In genomic region chr3:27138562-27138961, GRCh38 we compare ENCODE assay signal across 17 cellular contexts.
DNase-seq lines count a peak whose midpoint lies in the region; ATAC-seq and TF ChIP-seq lines count a peak whose summit lies in the region.
"Had no signal": no experiment of that assay in that cellular context is flagged by ENCODE, and none has a peak within 500 bp of the region (broad histone marks: within the 10 kb centered on the region; RNA-seq: fewer than 3 reads in every experiment).

No MANE protein-coding gene starts in this region.

- peak overlapping the region; percentile 49 for H3K27ac ChIP-seq in VCaP
- H3K27ac ChIP-seq in heart right ventricle, result no peak overlapping the region
- no peak overlapping the region for H3K27ac ChIP-seq in prostate gland
- H3K27ac ChIP-seq: SJSA1 had no signal

- H3K9me3 ChIP-seq in heart right ventricle, result peaks cover 0 to 14% (median 0%) of the 10 kb centered on the region in 11 donors
- H3K9me3 ChIP-seq in prostate gland, result no peaks in the 10 kb centered on the region
- H3K9me3 ChIP-seq: Caco-2 had no signal

- H3K4me1 Mint-ChIP-seq in CD14-positive monocyte, result no peaks in the 10 kb centered on the region

- H3K36me3 ChIP-seq in heart right ventricle (no peaks in the 10 kb centered on the region), prostate gland (no peaks in the 10 kb centered on the region)
- H3K36me3 ChIP-seq: SJSA1 had no signal

- no peak for TF ChIP-seq POLR2A in prostate gland (IDR thresholded peaks at IDR 0.05)

- H3K4me3 Mint-ChIP-seq in CD14-positive monocyte, result no peak overlapping the region
- H3K4me3 Mint-ChIP-seq: CD4-positive, CD25-positive, alpha-beta regulatory T cell had no signal

- no peak overlapping the region for H3K27ac Mint-ChIP-seq in CD14-positive monocyte
- H3K27ac Mint-ChIP-seq: CD4-positive, CD25-positive, alpha-beta regulatory T cell had no signal

- peak; percentile 9 for DNase-seq in AG20443 (ENCODE audit: low spot score)
- peak in 1 of 2 donors; percentile 14 for DNase-seq in heart right ventricle
- DNase-seq in prostate gland (ENCODE audit: low spot score), result peak; percentile 12
- no peak for DNase-seq in NOMO-1 treated with dmso at 0.1 percent for 144 hours (lab: John Stamatoyannopoulos, UW; ENCODE audit: unreplicated experiment)
- no peak for DNase-seq in CD14-positive monocyte (ENCODE audit: low spot score)
- no peak for DNase-seq in NCI-H69 (lab: John Stamatoyannopoulos, UW)
- DNase-seq: Caco-2; CD4-positive, CD25-positive, alpha-beta regulatory T cell; DMS153; KBM-7; NCI-H1436; NCI-H2029 treated with DMSO at 0.1 percent for 48 hours; NCI-H510A treated with DMSO at 0.1 percent for 48 hours; OCI-M1; RPMI8226 had no signal

- H3K27me3 Mint-ChIP-seq in CD14-positive monocyte (ENCODE audit: low read depth in 3 of 3), result peaks cover 3 to 5% (median 4%) of the 10 kb centered on the region in 3 donors

- intact Hi-C loops in heart right ventricle (cut with DNase I) (loop anchor here in 7 of 10 donors (5.0 to 10.0 kb wide), 5 partner anchors 106 to 536 kb away; no protein-coding TSS in a partner anchor), prostate gland (cut with DNase I) (loop anchor here (10.0 kb wide), 1 partner anchor 546 kb away; no protein-coding TSS in a partner anchor), CD14-positive monocyte (cut with micrococcal nuclease) (loop anchor here in 1 of 2 donors (5.0 kb wide), 1 partner anchor 544 kb away; no protein-coding TSS in a partner anchor)

- H3K4me1 ChIP-seq in heart right ventricle, result peaks cover 0 to 10% (median 0%) of the 10 kb centered on the region in 9 donors
- H3K4me1 ChIP-seq in prostate gland (replicated peaks), result no peaks in the 10 kb centered on the region
- H3K4me1 ChIP-seq: Caco-2, SJSA1 had no signal

- H3K9me3 Mint-ChIP-seq in CD14-positive monocyte, result peaks cover 0 to 9% (median 0%) of the 10 kb centered on the region in 7 donors

- H3K36me3 Mint-ChIP-seq in CD14-positive monocyte, result no peaks in the 10 kb centered on the region
- H3K36me3 Mint-ChIP-seq: CD4-positive, CD25-positive, alpha-beta regulatory T cell had no signal

- ATAC-seq in heart right ventricle, result peak in 5 of 8 donors; percentile 45 to 92 (median 53)

- H3K27me3 ChIP-seq in heart right ventricle, result no peaks in the 10 kb centered on the region
- no peaks in the 10 kb centered on the region for H3K27me3 ChIP-seq in prostate gland (replicated peaks; ENCODE audit: insufficient read depth)
- H3K27me3 ChIP-seq: SJSA1 had no signal

- H3K4me3 ChIP-seq in heart right ventricle (no peak overlapping the region), prostate gland (no peak overlapping the region)
- H3K4me3 ChIP-seq: SJSA1 had no signal

- TF ChIP-seq CTCF in VCaP (conservative IDR thresholded peaks at IDR 0.05), result no peak
- TF ChIP-seq CTCF in heart right ventricle (IDR thresholded peaks at IDR 0.05), result no peak
- no peak for TF ChIP-seq CTCF in prostate gland (IDR thresholded peaks at IDR 0.05)
- TF ChIP-seq CTCF in CD14-positive monocyte (IDR thresholded peaks at IDR 0.05), result no peak

Comparison
In these comparisons a context has a peak if more than half of its experiments do, and no peak if none do; other contexts are left out.
1. DNase-seq: peak in AG20443 (single experiment) and prostate gland (single experiment); none in NOMO-1 treated with dmso at 0.1 percent for 144 hours (single experiment), CD14-positive monocyte (single experiment) and NCI-H69 (single experiment).